ENCODE assay signal across 8 cellular contexts in genomic region chr6:56890683-56891429, GRCh38.
DNase-seq lines count a peak whose midpoint lies in the region; ATAC-seq and TF ChIP-seq lines count a peak whose summit lies in the region.

No MANE protein-coding gene starts in this region.

- peak in 2 of 3 donors; percentile 2 to 14 for DNase-seq in stimulated activated CD4-positive, alpha-beta T cell treated with anti-CD3 and anti-CD28 coated beads, Interleukin-12 subunit alpha, Interleukin-12 subunit beta, amount 100 ng/mL, for 48 hours (ENCODE audit: low read depth in 2 of 3, low spot score in 1 of 3)
- no peak for DNase-seq in stimulated activated CD4-positive, alpha-beta T cell treated with anti-CD3 and anti-CD28 coated beads, Interleukin-4, amount 100 ng/mL, for 1 hour
- DNase-seq in NOMO-1 (lab: John Stamatoyannopoulos, UW; ENCODE audit: unreplicated experiment in 2 of 2) = peak; percentile 22 to 88
- no peak for DNase-seq in thoracic aorta (ENCODE audit: low spot score)
- no peak for DNase-seq in NCI-H526 treated with DMSO at 0.1 percent for 48 hours (lab: John Stamatoyannopoulos, UW)
- DNase-seq in NCI-H510A treated with DMSO at 0.1 percent for 48 hours (lab: John Stamatoyannopoulos, UW) = no peak

- H3K27ac ChIP-seq in esophagus (ENCODE audit: low read depth in 2 of 2, low read length in 1 of 2) = peak overlapping the region; percentile 17 to 31
- peak overlapping the region in 1 of 2 donors; percentile 77 for H3K27ac ChIP-seq in thoracic aorta

- H3K9me3 ChIP-seq in esophagus (ENCODE audit: control insufficient read depth in 2 of 2, insufficient read depth in 1 of 2, low read depth in 1 of 2, low read length in 1 of 2) (no peaks in the 10 kb centered on the region), thoracic aorta (no peaks in the 10 kb centered on the region)

- no peak for TF ChIP-seq CTCF in thoracic aorta (IDR thresholded peaks at IDR 0.05)

- no peaks in the 10 kb centered on the region for H3K27me3 ChIP-seq in esophagus (ENCODE audit: control insufficient read depth in 1 of 2, insufficient read depth in 2 of 2, low read length in 2 of 2)
- H3K27me3 ChIP-seq in thoracic aorta (replicated peaks; ENCODE audit: insufficient read depth) = no peaks in the 10 kb centered on the region

- peak; percentile 96 for ATAC-seq in HG02763 (IDR thresholded peaks at IDR 0.05; ENCODE audit: unreplicated experiment)
- ATAC-seq in thoracic aorta (ENCODE audit: insufficient number of reproducible peaks, low FRiP score, low read depth) = peak; percentile 76

- 77 to 79% methylated on average over 8 of the region's 8 CpGs for WGBS in esophagus, 2 donors

- H3K36me3 ChIP-seq in esophagus (ENCODE audit: control insufficient read depth in 2 of 2, insufficient read depth in 2 of 2, low read length in 1 of 2) (no peaks in the 10 kb centered on the region), thoracic aorta (no peaks in the 10 kb centered on the region)

- no peak overlapping the region for H3K4me3 ChIP-seq in esophagus (ENCODE audit: low read depth in 1 of 2, low read length in 2 of 2)
- no peak overlapping the region for H3K4me3 ChIP-seq in thoracic aorta

- H3K4me1 ChIP-seq in esophagus (ENCODE audit: control insufficient read depth in 2 of 2, insufficient read depth in 2 of 2, low read length in 1 of 2) (no peaks in the 10 kb centered on the region), thoracic aorta (ENCODE audit: control insufficient read depth in 1 of 2, low read depth in 2 of 2) (peaks cover 4 to 7% of the 10 kb centered on the region in 2 donors)

Comparison
In these comparisons a context has a peak if more than half of its experiments do, and no peak if none do; other contexts are left out.
1. DNase-seq: peak in stimulated activated CD4-positive, alpha-beta T cell treated with anti-CD3 and anti-CD28 coated beads, Interleukin-12 subunit alpha, Interleukin-12 subunit beta, amount 100 ng/mL, for 48 hours (2 of 3) and NOMO-1 (2 of 2); none in stimulated activated CD4-positive, alpha-beta T cell treated with anti-CD3 and anti-CD28 coated beads, Interleukin-4, amount 100 ng/mL, for 1 hour (single experiment), thoracic aorta (single experiment), NCI-H526 treated with DMSO at 0.1 percent for 48 hours (single experiment) and NCI-H510A treated with DMSO at 0.1 percent for 48 hours (single experiment).